Comparison of ENCODE assay signal across 8 cellular contexts in genomic region chr12:120262852-120263724, GRCh38. TPM values are rescaled to one million over a fixed set of nuclear protein-coding genes. Genes with fewer than 3 reads are reported as not detected.
A peak's percentile ranks its signal among the peaks of the same experiment; 100 is the strongest.
DNase-seq lines count a peak whose midpoint lies in the region; FAIRE-seq and TF ChIP-seq lines count a peak whose summit lies in the region.
"Had no signal": no experiment of that assay in that cellular context is flagged by ENCODE, and none has a peak within 500 bp of the region (broad histone marks: within the 10 kb centered on the region; RNA-seq: fewer than 3 reads in every experiment).

No MANE protein-coding gene starts in this region.

- dilution Hi-C loops in keratinocyte (cut with MboI; ENCODE audit: extremely low pct_ligation_motif_present, low sequenced_read_pairs), result no loop called here

- H3K36me3 ChIP-seq in HUES48 (ENCODE audit: control insufficient read depth, insufficient read depth, low read length) (peaks cover 9% of the 10 kb centered on the region), keratinocyte (ENCODE audit: control insufficient read depth in 2 of 2, extremely low read depth in 1 of 2, insufficient read depth in 2 of 2, low read length in 2 of 2) (peaks cover 16 to 46% of the 10 kb centered on the region in 2 experiments)

- H3K9ac ChIP-seq in HUES48 (ENCODE audit: low read depth, low read length), result no peak overlapping the region
- H3K9ac ChIP-seq in keratinocyte (ENCODE audit: control insufficient read depth, extremely low read depth, insufficient read depth, low read length), result peak overlapping the region; percentile 95

- FAIRE-seq in keratinocyte (lab: Jason Lieb, UNC), result peak; percentile 53

- H3K4me1 ChIP-seq in HUES48 (ENCODE audit: control insufficient read depth, insufficient read depth, low read length) (peaks cover 35% of the 10 kb centered on the region), keratinocyte (ENCODE audit: control insufficient read depth, extremely low read depth, insufficient read depth, low read length) (peaks cover 53% of the 10 kb centered on the region)

- TF ChIP-seq CTCF in keratinocyte (optimal IDR thresholded peaks at IDR 0.05 in 1 of 3, IDR thresholded peaks at IDR 0.05 in 1 of 3, conservative IDR thresholded peaks at IDR 0.05 in 1 of 3; ENCODE audit: extremely low read depth in 1 of 3, insufficient read depth in 2 of 3, low read length in 3 of 3), result no peak

- DNase-seq in astrocyte of the hippocampus (ENCODE audit: low read depth, low spot score) (peak; percentile 32), keratinocyte (ENCODE audit: low read depth, low spot score) (no peak), substantia nigra (lab: John Stamatoyannopoulos, UW) (peak in 5 of 49 donors; percentile 6 to 42 (median 12)), COLO668 (lab: John Stamatoyannopoulos, UW; ENCODE audit: unreplicated experiment) (no peak), HEK293T (ENCODE audit: extremely low spot score) (no peak), NCI-H774 (lab: John Stamatoyannopoulos, UW) (no peak)
- DNase-seq: activated CD4-positive, alpha-beta T cell treated with anti-CD3 and anti-CD28 coated beads, Interleukin-2, amount 50 U/mL, for 48 hours had no signal

- H2AFZ ChIP-seq in keratinocyte (ENCODE audit: control insufficient read depth, low read length), result no peak overlapping the region

- H3K9me3 ChIP-seq in HUES48 (ENCODE audit: control insufficient read depth, insufficient read depth, low read length) (no peaks in the 10 kb centered on the region), keratinocyte (ENCODE audit: control insufficient read depth, low read depth, low read length) (no peaks in the 10 kb centered on the region)

- peaks cover 71% of the 10 kb centered on the region for H3K79me2 ChIP-seq in keratinocyte (ENCODE audit: control insufficient read depth, insufficient read depth, low read length)

- no peaks in the 10 kb centered on the region for H3K27me3 ChIP-seq in HUES48 (ENCODE audit: control insufficient read depth, insufficient read depth, low read length)
- no peaks in the 10 kb centered on the region for H3K27me3 ChIP-seq in keratinocyte (ENCODE audit: control insufficient read depth, extremely low read depth, insufficient read depth, low read length)

- peak overlapping the region; percentile 99 for H3K4me2 ChIP-seq in keratinocyte (ENCODE audit: control insufficient read depth, extremely low read depth, insufficient read depth, low read depth, low read length)

- CTCF ChIA-PET in HEK293T (lab: Yijun Ruan, JAX), result interaction anchor here (0.6 to 12.9 kb wide), 5 partner anchors 26 to 129 kb away, joined by 3 to 222 read pairs (median 5); partner anchors contain the start of gene SIRT4

- H3K4me3 ChIP-seq in HUES48 (ENCODE audit: low read depth, low read length) (peak overlapping the region; percentile 85), keratinocyte (ENCODE audit: control insufficient read depth in 2 of 3, extremely low read depth in 1 of 3, insufficient read depth in 2 of 3, low read depth in 1 of 3, low read length in 3 of 3) (peak overlapping the region; percentile 75 to 96 (median 94))

- H3K27ac ChIP-seq in HUES48 (ENCODE audit: low read depth, low read length), result no peak overlapping the region
- peak overlapping the region; percentile 92 for H3K27ac ChIP-seq in keratinocyte (ENCODE audit: control insufficient read depth, insufficient read depth, low read length)
- H3K27ac ChIP-seq in substantia nigra (ENCODE audit: low read depth, low read length, poor library complexity, severe bottlenecking), result peak overlapping the region; percentile 74

- H3K9me1 ChIP-seq in keratinocyte (ENCODE audit: control insufficient read depth, extremely low read depth, insufficient read depth, low read length), result peaks cover 9% of the 10 kb centered on the region

- POLR2A ChIA-PET in HEK293T (lab: Yijun Ruan, JAX), result interaction anchor here (1.1 to 9.4 kb wide), 5 partner anchors 9 to 62 kb away, joined by 3 to 139 read pairs (median 72); partner anchors contain the start of genes RNU4-1, RNU4-2 and RPLP0

- peaks cover 5% of the 10 kb centered on the region for H4K20me1 ChIP-seq in keratinocyte (ENCODE audit: control insufficient read depth, extremely low read depth, insufficient read depth, low read length)

TF ChIP-seq in HEK293T, 16 proteins besides CTCF, POLR2A, EP300 and RAD21:
- no peak for TF ChIP-seq ARNT (IDR thresholded peaks at IDR 0.05)
- no peak for TF ChIP-seq NFRKB (IDR thresholded peaks at IDR 0.05)
- no peak for TF ChIP-seq CTBP1 (IDR thresholded peaks at IDR 0.05; ENCODE audit: borderline replicate concordance)
- TF ChIP-seq SUZ12 (IDR thresholded peaks at IDR 0.05), result no peak
- no peak for TF ChIP-seq L3MBTL2 (conservative IDR thresholded peaks at IDR 0.05)
- TF ChIP-seq FOXK2 (IDR thresholded peaks at IDR 0.05), result no peak
- no peak for TF ChIP-seq FOXA1 (IDR thresholded peaks at IDR 0.05)
- no peak for TF ChIP-seq HDGF (IDR thresholded peaks at IDR 0.05; ENCODE audit: borderline replicate concordance)
- TF ChIP-seq LEF1 (IDR thresholded peaks at IDR 0.05; ENCODE audit: borderline replicate concordance), result no peak
- no peak for TF ChIP-seq FOXM1 (IDR thresholded peaks at IDR 0.05; ENCODE audit: borderline replicate concordance)

RNA-seq across cellular contexts. Expression of gene PXN, which starts 2.4 kb away (rescaled TPM):
- polyA plus RNA-seq in keratinocyte, result 98.7 to 224 TPM (median 114 TPM) in 3 replicates
- polyA plus RNA-seq in keratinocyte (2011; ENCODE audit: low read depth), result 68.4 TPM
- 160 and 207 TPM in 2 replicates for polyA plus RNA-seq in keratinocyte (2011; cell fraction: cytosol; rRNA removed)
- 382 and 553 TPM in 2 replicates for polyA plus RNA-seq in keratinocyte (2011; cell fraction: nucleus; rRNA removed)
- 102 and 393 TPM in 2 replicates for polyA plus RNA-seq in keratinocyte (2012; ENCODE audit: low replicate concordance)
- polyA minus RNA-seq in keratinocyte, result 166 to 1,266 TPM (median 204 TPM) in 3 replicates
- 149 TPM for polyA minus RNA-seq in keratinocyte (2011; cell fraction: cytosol; rRNA and poly(A)+ RNA removed)
- polyA minus RNA-seq in keratinocyte (2011; cell fraction: nucleus; rRNA and poly(A)+ RNA removed), result 171 and 252 TPM in 2 replicates

RNA-seq across cellular contexts. Expression of gene RNU4-2, which starts 28.6 kb away (rescaled TPM):
- polyA plus RNA-seq in keratinocyte, result under 0.01 TPM in 2 of 3 replicates, not detected in the other
- polyA plus RNA-seq in keratinocyte (2011; ENCODE audit: low read depth), result not detected
- polyA plus RNA-seq in keratinocyte (2011; cell fraction: cytosol; rRNA removed), result not detected in 2 replicates
- under 0.01 TPM in 2 replicates for polyA plus RNA-seq in keratinocyte (2011; cell fraction: nucleus; rRNA removed)
- polyA plus RNA-seq in keratinocyte (2012; ENCODE audit: low replicate concordance), result 71.2 TPM in 1 of 2 replicates, not detected in the other
- polyA minus RNA-seq in keratinocyte, result under 0.01 to 17,208 TPM (median under 0.01 TPM) in 3 replicates
- 6,294 TPM for polyA minus RNA-seq in keratinocyte (2011; cell fraction: cytosol; rRNA and poly(A)+ RNA removed)
- under 0.01 TPM in 2 replicates for polyA minus RNA-seq in keratinocyte (2011; cell fraction: nucleus; rRNA and poly(A)+ RNA removed)

RNA-seq across cellular contexts. Expression of gene RNU4-1, which starts 29.9 kb away (rescaled TPM):
- under 0.01 TPM in 2 of 3 replicates, not detected in the other for polyA plus RNA-seq in keratinocyte
- polyA plus RNA-seq in keratinocyte (2011; ENCODE audit: low read depth), result not detected
- polyA plus RNA-seq in keratinocyte (2011; cell fraction: cytosol; rRNA removed), result not detected in 2 replicates
- under 0.01 TPM in 1 of 2 replicates, not detected in the other for polyA plus RNA-seq in keratinocyte (2011; cell fraction: nucleus; rRNA removed)
- polyA plus RNA-seq in keratinocyte (2012; ENCODE audit: low replicate concordance), result 71.2 TPM in 1 of 2 replicates, not detected in the other
- under 0.01 to 17,791 TPM (median under 0.01 TPM) in 3 replicates for polyA minus RNA-seq in keratinocyte
- 7,616 TPM for polyA minus RNA-seq in keratinocyte (2011; cell fraction: cytosol; rRNA and poly(A)+ RNA removed)
- under 0.01 TPM in 2 replicates for polyA minus RNA-seq in keratinocyte (2011; cell fraction: nucleus; rRNA and poly(A)+ RNA removed)

RNA-seq across cellular contexts. Expression of gene SIRT4, which starts 39.0 kb away (rescaled TPM):
- polyA plus RNA-seq in keratinocyte, result 0.75 to 1.7 TPM (median 0.98 TPM) in 3 replicates
- polyA plus RNA-seq in keratinocyte (2011; ENCODE audit: low read depth), result 0.39 TPM
- 0.75 and 1.1 TPM in 2 replicates for polyA plus RNA-seq in keratinocyte (2011; cell fraction: cytosol; rRNA removed)
- 1.2 and 1.5 TPM in 2 replicates for polyA plus RNA-seq in keratinocyte (2011; cell fraction: nucleus; rRNA removed)
- polyA plus RNA-seq in keratinocyte (2012; ENCODE audit: low replicate concordance), result 0.63 and 1.3 TPM in 2 replicates
- 0.45 to 2.9 TPM (median 0.79 TPM) in 3 replicates for polyA minus RNA-seq in keratinocyte
- polyA minus RNA-seq in keratinocyte (2011; cell fraction: cytosol; rRNA and poly(A)+ RNA removed), result not detected
- polyA minus RNA-seq in keratinocyte (2011; cell fraction: nucleus; rRNA and poly(A)+ RNA removed), result 0.32 and 0.47 TPM in 2 replicates
